ENCODE assay signal across 8 cellular contexts in the genomic region with DNA sequence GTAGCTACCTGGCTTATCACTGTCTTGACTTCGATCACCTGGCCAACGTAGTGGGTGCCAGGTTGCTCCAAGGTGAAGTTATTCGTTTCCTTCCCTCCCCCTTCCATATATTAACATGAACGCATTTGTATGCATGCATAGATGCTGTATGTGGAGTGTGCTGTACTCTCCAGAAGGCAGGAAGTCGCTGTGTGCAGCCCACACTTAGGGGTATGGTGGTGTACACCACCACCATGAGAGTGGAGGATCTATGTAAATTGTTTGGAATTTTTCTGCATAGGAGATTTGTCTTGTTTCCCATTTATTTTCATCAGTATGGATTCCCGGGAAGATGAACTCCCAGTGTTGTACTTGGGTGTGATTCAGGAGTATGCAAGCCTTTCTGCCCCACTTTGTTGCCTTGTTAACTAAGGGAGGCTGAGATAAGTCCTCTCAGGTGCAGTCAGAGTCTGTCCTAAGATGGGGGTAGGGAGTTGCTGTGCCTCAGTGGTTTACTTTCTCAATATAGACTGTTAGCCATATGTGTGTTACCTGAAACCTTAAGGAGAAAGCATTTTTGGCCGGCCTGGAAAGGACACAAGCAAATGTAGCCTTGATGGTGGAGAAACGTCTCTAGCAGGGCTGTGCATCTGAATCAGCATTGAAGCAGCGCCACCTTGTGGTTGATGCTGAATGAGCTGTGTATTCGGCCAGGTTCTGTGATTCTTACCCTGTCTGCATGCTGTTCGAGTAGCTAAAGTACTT.
DNase-seq lines count a peak whose midpoint lies in the region; ATAC-seq and TF ChIP-seq lines count a peak whose summit lies in the region.

No MANE protein-coding gene starts in this region.

- peak; percentile 88 for ATAC-seq in GM21360 (IDR thresholded peaks at IDR 0.05; ENCODE audit: unreplicated experiment)
- ATAC-seq in natural killer cell treated with Interleukin-12 subunit alpha and Interleukin-12 subunit beta and Interleukin-15 and Interleukin-18, amount 100 ng/mL, for 72 hours = peak; percentile 74 to 77

- peak overlapping the region; percentile 21; the same call in 1 of the 2 replicates for H2AFZ ChIP-seq in OCI-LY7 (ENCODE audit: low read length)

- no peaks in the 10 kb centered on the region for H3K9me3 Mint-ChIP-seq in natural killer cell treated with Interleukin-12 subunit alpha and Interleukin-12 subunit beta and Interleukin-15 and Interleukin-18, amount 100 ng/mL, for 72 hours

- peaks cover 3 to 4% of the 10 kb centered on the region in 2 donors for H3K4me1 Mint-ChIP-seq in natural killer cell treated with Interleukin-12 subunit alpha and Interleukin-12 subunit beta and Interleukin-15 and Interleukin-18, amount 100 ng/mL, for 72 hours (ENCODE audit: low read depth in 2 of 2)

- H3K27ac ChIP-seq in OCI-LY7 (ENCODE audit: low read depth, low read length, poor library complexity, severe bottlenecking) (no peak overlapping the region), esophagus squamous epithelium (peak overlapping the region; percentile 11 to 23 (median 18))

- H3K79me2 ChIP-seq in OCI-LY7 (ENCODE audit: insufficient read depth, low read depth, low read length) = no peaks in the 10 kb centered on the region

- no peaks in the 10 kb centered on the region for H3K36me3 ChIP-seq in OCI-LY7 (ENCODE audit: insufficient read depth, low read length)
- peaks cover 0 to 16% (median 0%) of the 10 kb centered on the region in 3 donors for H3K36me3 ChIP-seq in esophagus squamous epithelium

- POLR2A ChIA-PET in OCI-LY7 (lab: Charles Lee) = interaction anchor here (0.6 to 0.7 kb wide), 2 partner anchors 9 to 95 kb away, joined by 3 to 4 read pairs; no protein-coding TSS in a partner anchor

- TF ChIP-seq CTCF in OCI-LY7 (conservative IDR thresholded peaks at IDR 0.05; ENCODE audit: low read length) (peak; percentile 92), esophagus squamous epithelium (IDR thresholded peaks at IDR 0.05) (peak; percentile 84 to 97 (median 94))

- H3K9me3 ChIP-seq in OCI-LY7 (ENCODE audit: low read length) (no peaks in the 10 kb centered on the region), esophagus squamous epithelium (no peaks in the 10 kb centered on the region)

- H4K20me1 ChIP-seq in OCI-LY7 (ENCODE audit: insufficient read depth, low read length) = no peaks in the 10 kb centered on the region

- TF ChIP-seq POLR2A in esophagus squamous epithelium (IDR thresholded peaks at IDR 0.05) = no peak

- H3K27me3 ChIP-seq in esophagus squamous epithelium = no peaks in the 10 kb centered on the region

- H3K4me1 ChIP-seq in OCI-LY7 (ENCODE audit: insufficient read depth, low read length, poor library complexity, severe bottlenecking) = no peaks in the 10 kb centered on the region
- H3K4me1 ChIP-seq in esophagus squamous epithelium = peaks cover 0 to 31% (median 6%) of the 10 kb centered on the region in 3 donors

- no peaks in the 10 kb centered on the region for H3K36me3 Mint-ChIP-seq in natural killer cell treated with Interleukin-12 subunit alpha and Interleukin-12 subunit beta and Interleukin-15 and Interleukin-18, amount 100 ng/mL, for 72 hours

- CTCF ChIA-PET in OCI-LY7 (lab: Charles Lee; ENCODE audit: unreplicated experiment) = no interaction called here

- H3K4me2 ChIP-seq in OCI-LY7 (ENCODE audit: low read length) = no peak overlapping the region

- H3K4me3 ChIP-seq in OCI-LY7 (ENCODE audit: low read depth, low read length, poor library complexity, severe bottlenecking) = no peak overlapping the region
- H3K4me3 ChIP-seq in esophagus squamous epithelium = no peak overlapping the region

- H3K9me2 ChIP-seq in OCI-LY7 (ENCODE audit: insufficient read depth, low read length) = no peaks in the 10 kb centered on the region

- H3K4me3 Mint-ChIP-seq in natural killer cell treated with Interleukin-12 subunit alpha and Interleukin-12 subunit beta and Interleukin-15 and Interleukin-18, amount 100 ng/mL, for 72 hours = no peak overlapping the region

- intact Hi-C loops in OCI-LY7 (cut with micrococcal nuclease; ENCODE audit: unreplicated experiment) = loop anchor here (1.0 kb wide), 1 partner anchor 217 kb away; no protein-coding TSS in a partner anchor
- intact Hi-C loops in esophagus squamous epithelium (cut with DNase I) = loop anchor here (5.0 kb wide), 1 partner anchor 216 kb away; no protein-coding TSS in a partner anchor

- H3K27ac Mint-ChIP-seq in natural killer cell treated with Interleukin-12 subunit alpha and Interleukin-12 subunit beta and Interleukin-15 and Interleukin-18, amount 100 ng/mL, for 72 hours = no peak overlapping the region

- H3K27me3 Mint-ChIP-seq in natural killer cell treated with Interleukin-12 subunit alpha and Interleukin-12 subunit beta and Interleukin-15 and Interleukin-18, amount 100 ng/mL, for 72 hours = peaks cover 0 to 7% of the 10 kb centered on the region in 2 donors

- DNase-seq in DMS 273 (lab: John Stamatoyannopoulos, UW; ENCODE audit: unreplicated experiment) = peak; percentile 92
- DNase-seq in HS-5 (ENCODE audit: low read depth) = peak; percentile 40
- DNase-seq in OCI-LY7 (ENCODE audit: low spot score) = peak; percentile 61
- peak; percentile 93 for DNase-seq in activated CD8-positive, alpha-beta memory T cell treated with anti-CD3 and anti-CD28 coated beads, Interleukin-2, amount 50 U/mL, for 48 hours
- peak; percentile 22 for DNase-seq in esophagus squamous epithelium (lab: John Stamatoyannopoulos, UW)
- peak; percentile 74 for DNase-seq in natural killer cell treated with Interleukin-12 subunit alpha and Interleukin-12 subunit beta and Interleukin-15 and Interleukin-18, amount 100 ng/mL, for 72 hours (ENCODE audit: low spot score)
- DNase-seq in stimulated activated naive CD4-positive, alpha-beta T cell treated with Interleukin-2 at 50 U/mL for 16 hours (lab: John Stamatoyannopoulos, UW) = peak; percentile 58

- no TSS peak for BruUV-seq in OCI-LY7 (replicated peaks; lab: Mats Ljungman, UMichigan)

- WGBS in esophagus squamous epithelium, 2 donors = 39 to 41% methylated on average over 11 of the region's 11 CpGs

Comparison
In these comparisons a context has a peak if more than half of its experiments do, and no peak if none do; other contexts are left out.
1. DNase-seq: peak in every context shown above with its lines; median percentile 93 in activated CD8-positive, alpha-beta memory T cell treated with anti-CD3 and anti-CD28 coated beads, Interleukin-2, amount 50 U/mL, for 48 hours; 92 in DMS 273; 74 in natural killer cell treated with Interleukin-12 subunit alpha and Interleukin-12 subunit beta and Interleukin-15 and Interleukin-18, amount 100 ng/mL, for 72 hours; 61 in OCI-LY7; 58 in stimulated activated naive CD4-positive, alpha-beta T cell treated with Interleukin-2 at 50 U/mL for 16 hours; 40 in HS-5; 22 in esophagus squamous epithelium.